2 cellular contexts compared by ENCODE assay signal in the genomic region with DNA sequence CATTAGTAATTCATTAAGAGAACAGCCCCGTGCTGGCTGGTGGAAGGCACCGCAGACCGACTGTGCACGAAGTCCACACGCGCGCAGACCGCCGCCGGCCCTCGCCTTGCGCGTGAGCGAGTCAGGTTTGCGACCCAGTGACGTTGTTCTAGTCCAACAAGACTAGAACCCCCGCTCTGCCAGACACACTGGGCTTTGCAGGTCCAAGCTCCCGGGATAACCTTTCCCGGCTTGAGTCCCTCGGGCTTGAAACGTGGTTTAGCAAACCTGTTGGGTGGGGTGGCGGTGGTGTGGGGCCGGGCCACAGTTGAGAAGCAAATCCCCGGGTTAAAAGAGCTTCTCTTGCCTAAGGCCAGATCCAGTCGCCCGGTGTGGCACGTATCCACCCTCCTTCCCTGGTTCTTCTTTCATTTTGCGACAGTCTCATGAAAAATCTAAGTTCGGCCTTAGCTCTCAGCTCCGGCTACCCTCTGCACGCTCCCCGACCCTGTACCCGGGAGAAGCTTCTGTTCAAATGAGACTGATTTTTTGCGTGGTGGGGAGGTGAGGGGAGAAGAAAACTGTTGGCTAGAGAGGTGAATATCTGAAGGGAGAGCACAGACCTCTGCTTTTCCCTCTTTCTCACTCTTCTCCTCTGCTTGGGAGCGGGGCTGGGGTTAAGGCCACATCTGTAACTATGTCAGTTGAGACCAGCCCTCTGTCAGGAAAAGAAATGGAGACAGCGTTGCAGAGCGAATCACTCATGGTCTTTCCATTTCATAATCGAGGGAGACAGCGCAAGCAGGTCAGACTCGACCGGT.
TF ChIP-seq lines count a peak whose summit lies in the region.

No MANE protein-coding gene starts in this region.

TF ChIP-seq in A549, 52 proteins besides CTCF, POLR2A, EP300 and RAD21:
- TF ChIP-seq NR3C1 (IDR thresholded peaks at IDR 0.05) (no peak), HEYL (CRISPR knock-in tag; IDR thresholded peaks at IDR 0.05) (no peak), KDM1A (IDR thresholded peaks at IDR 0.05; ENCODE audit: low read depth) (no peak), EHMT2 (IDR thresholded peaks at IDR 0.05; ENCODE audit: low read depth) (no peak), MAFK (IDR thresholded peaks at IDR 0.05; ENCODE audit: partially characterized antibody) (no peak), KDM5A (IDR thresholded peaks at IDR 0.05) (no peak), NFE2L2 (conservative IDR thresholded peaks at IDR 0.05; ENCODE audit: low read length) (no peak), RNF2 (IDR thresholded peaks at IDR 0.05; ENCODE audit: borderline replicate concordance, low read depth) (no peak), CBX8 (IDR thresholded peaks at IDR 0.05) (no peak), MAZ (IDR thresholded peaks at IDR 0.05; ENCODE audit: borderline replicate concordance, low read depth, low read length) (no peak), HOXB13 (CRISPR knock-in tag; IDR thresholded peaks at IDR 0.05; ENCODE audit: low read depth) (no peak), CBX2 (IDR thresholded peaks at IDR 0.05; ENCODE audit: borderline replicate concordance, low read depth) (no peak), FOSB (CRISPR knock-in tag; IDR thresholded peaks at IDR 0.05) (no peak), HOXA7 (CRISPR knock-in tag; IDR thresholded peaks at IDR 0.05) (no peak), NPAS2 (CRISPR knock-in tag; IDR thresholded peaks at IDR 0.05; ENCODE audit: borderline replicate concordance) (no peak), HDAC2 (IDR thresholded peaks at IDR 0.05) (no peak), PHF8 (IDR thresholded peaks at IDR 0.05; ENCODE audit: borderline replicate concordance, low read depth) (no peak)
- TF ChIP-seq, protein P1, sequence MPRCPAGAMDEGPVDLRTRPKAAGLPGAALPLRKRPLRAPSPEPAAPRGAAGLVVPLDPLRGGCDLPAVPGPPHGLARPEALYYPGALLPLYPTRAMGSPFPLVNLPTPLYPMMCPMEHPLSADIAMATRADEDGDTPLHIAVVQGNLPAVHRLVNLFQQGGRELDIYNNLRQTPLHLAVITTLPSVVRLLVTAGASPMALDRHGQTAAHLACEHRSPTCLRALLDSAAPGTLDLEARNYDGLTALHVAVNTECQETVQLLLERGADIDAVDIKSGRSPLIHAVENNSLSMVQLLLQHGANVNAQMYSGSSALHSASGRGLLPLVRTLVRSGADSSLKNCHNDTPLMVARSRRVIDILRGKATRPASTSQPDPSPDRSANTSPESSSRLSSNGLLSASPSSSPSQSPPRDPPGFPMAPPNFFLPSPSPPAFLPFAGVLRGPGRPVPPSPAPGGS (IDR thresholded peaks at IDR 0.05): no peak
- TF ChIP-seq, protein P2, sequence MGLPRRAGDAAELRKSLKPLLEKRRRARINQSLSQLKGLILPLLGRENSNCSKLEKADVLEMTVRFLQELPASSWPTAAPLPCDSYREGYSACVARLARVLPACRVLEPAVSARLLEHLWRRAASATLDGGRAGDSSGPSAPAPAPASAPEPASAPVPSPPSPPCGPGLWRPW (IDR thresholded peaks at IDR 0.05): no peak
- TF ChIP-seq, protein P3, sequence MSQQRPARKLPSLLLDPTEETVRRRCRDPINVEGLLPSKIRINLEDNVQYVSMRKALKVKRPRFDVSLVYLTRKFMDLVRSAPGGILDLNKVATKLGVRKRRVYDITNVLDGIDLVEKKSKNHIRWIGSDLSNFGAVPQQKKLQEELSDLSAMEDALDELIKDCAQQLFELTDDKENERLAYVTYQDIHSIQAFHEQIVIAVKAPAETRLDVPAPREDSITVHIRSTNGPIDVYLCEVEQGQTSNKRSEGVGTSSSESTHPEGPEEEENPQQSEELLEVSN (IDR thresholded peaks at IDR 0.05; ENCODE audit: borderline replicate concordance, low read depth): no peak

TF ChIP-seq in neural cell, 6 proteins besides CTCF, POLR2A, EP300 and RAD21:
- TF ChIP-seq, protein P4, sequence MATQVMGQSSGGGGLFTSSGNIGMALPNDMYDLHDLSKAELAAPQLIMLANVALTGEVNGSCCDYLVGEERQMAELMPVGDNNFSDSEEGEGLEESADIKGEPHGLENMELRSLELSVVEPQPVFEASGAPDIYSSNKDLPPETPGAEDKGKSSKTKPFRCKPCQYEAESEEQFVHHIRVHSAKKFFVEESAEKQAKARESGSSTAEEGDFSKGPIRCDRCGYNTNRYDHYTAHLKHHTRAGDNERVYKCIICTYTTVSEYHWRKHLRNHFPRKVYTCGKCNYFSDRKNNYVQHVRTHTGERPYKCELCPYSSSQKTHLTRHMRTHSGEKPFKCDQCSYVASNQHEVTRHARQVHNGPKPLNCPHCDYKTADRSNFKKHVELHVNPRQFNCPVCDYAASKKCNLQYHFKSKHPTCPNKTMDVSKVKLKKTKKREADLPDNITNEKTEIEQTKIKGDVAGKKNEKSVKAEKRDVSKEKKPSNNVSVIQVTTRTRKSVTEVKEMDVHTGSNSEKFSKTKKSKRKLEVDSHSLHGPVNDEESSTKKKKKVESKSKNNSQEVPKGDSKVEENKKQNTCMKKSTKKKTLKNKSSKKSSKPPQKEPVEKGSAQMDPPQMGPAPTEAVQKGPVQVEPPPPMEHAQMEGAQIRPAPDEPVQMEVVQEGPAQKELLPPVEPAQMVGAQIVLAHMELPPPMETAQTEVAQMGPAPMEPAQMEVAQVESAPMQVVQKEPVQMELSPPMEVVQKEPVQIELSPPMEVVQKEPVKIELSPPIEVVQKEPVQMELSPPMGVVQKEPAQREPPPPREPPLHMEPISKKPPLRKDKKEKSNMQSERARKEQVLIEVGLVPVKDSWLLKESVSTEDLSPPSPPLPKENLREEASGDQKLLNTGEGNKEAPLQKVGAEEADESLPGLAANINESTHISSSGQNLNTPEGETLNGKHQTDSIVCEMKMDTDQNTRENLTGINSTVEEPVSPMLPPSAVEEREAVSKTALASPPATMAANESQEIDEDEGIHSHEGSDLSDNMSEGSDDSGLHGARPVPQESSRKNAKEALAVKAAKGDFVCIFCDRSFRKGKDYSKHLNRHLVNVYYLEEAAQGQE (IDR thresholded peaks at IDR 0.05; ENCODE audit: borderline replicate concordance): no peak
- TF ChIP-seq MXI1 (conservative IDR thresholded peaks at IDR 0.05; ENCODE audit: poor library complexity, severe bottlenecking): no peak
- no peak for TF ChIP-seq EZH2 (IDR thresholded peaks at IDR 0.05; ENCODE audit: borderline replicate concordance, insufficient read depth, low read length, poor library complexity, severe bottlenecking)
